Comparison of ENCODE assay signal across 23 cellular contexts in the genomic region with DNA sequence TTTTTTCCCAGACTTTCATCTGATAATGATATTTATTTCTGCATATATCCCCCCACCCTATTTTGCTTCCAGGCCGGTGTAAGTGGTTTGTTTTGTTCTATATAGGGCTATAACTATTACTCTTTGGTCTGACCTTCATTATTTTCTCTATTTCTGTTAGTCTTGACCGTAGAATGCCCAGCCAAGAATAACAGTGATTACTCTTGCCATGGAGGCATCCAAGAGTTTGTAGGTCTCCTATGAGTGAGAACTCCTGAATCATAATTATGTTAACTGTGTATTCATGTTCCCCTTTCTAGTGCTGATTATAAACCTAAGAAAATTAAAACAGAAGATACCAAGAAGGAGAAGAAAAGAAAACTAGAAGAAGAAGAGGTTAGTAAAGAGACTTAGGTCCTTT. TPM values are rescaled to one million over a fixed set of nuclear protein-coding genes. Genes with fewer than 3 reads are reported as not detected.
A peak's percentile ranks its signal among the peaks of the same experiment; 100 is the strongest.
DNase-seq lines count a peak whose midpoint lies in the region; ATAC-seq, FAIRE-seq and TF ChIP-seq lines count a peak whose summit lies in the region.
"Had no signal": no experiment of that assay in that cellular context is flagged by ENCODE, and none has a peak within 500 bp of the region (broad histone marks: within the 10 kb centered on the region; RNA-seq: fewer than 3 reads in every experiment).

No MANE protein-coding gene starts in this region.

- DNase-seq in activated T-cell treated with anti-CD3 and anti-CD28 coated beads, Interleukin-2, amount 50 U/mL, for 72 hours = no peak
- no peak for DNase-seq in activated T-cell treated with anti-CD3 and anti-CD28 coated beads, Interleukin-2, amount 50 U/mL, for 4 hours
- DNase-seq in T-cell = no peak
- peak; percentile 45 for DNase-seq in endothelial cell of umbilical vein (ENCODE audit: low read depth, low spot score)
- DNase-seq in stimulated activated effector memory CD8-positive, alpha-beta T cell treated with anti-CD3 and anti-CD28 coated beads, Interleukin-12 subunit alpha, Interleukin-12 subunit beta, amount 100 ng/mL, for 72 hours (ENCODE audit: low spot score in 2 of 2) = no peak
- DNase-seq in NCI-H82 (lab: John Stamatoyannopoulos, UW) = no peak
- DNase-seq in GM23338 (ENCODE audit: low spot score) = no peak
- DNase-seq in activated effector memory CD4-positive, alpha-beta T cell treated with Interleukin-2 at 50 U/mL for 16 hours = no peak
- DNase-seq: ACHN; activated CD4-positive, alpha-beta T cell treated with anti-CD3 and anti-CD28 coated beads, Interleukin-2, amount 50 U/mL, for 4 hours; activated naive CD8-positive, alpha-beta T cell treated with anti-CD3 and anti-CD28 coated beads, Interleukin-2, amount 10 ng/mL, durations not matched to agents 7 days and 5 days; body of pancreas; endodermal cell; mammary epithelial cell; NCI-H1105; NCI-H2029; NCI-H226; NCI-H748 treated with DMSO at 0.1 percent for 48 hours; retina; SW 1271 had no signal

- H3K9me1 ChIP-seq in endothelial cell of umbilical vein (replicated peaks; ENCODE audit: control insufficient read depth, extremely low read depth, insufficient read depth, low read length) = no peaks in the 10 kb centered on the region

- peak; percentile 33 for FAIRE-seq in endothelial cell of umbilical vein (lab: Jason Lieb, UNC)
- FAIRE-seq: GM12892 had no signal

- no TSS peak for BruUV-seq in endothelial cell of umbilical vein (replicated peaks; lab: Mats Ljungman, UMichigan)

- TF ChIP-seq CTCF in endothelial cell of umbilical vein (IDR thresholded peaks at IDR 0.05; ENCODE audit: extremely low read depth in 1 of 2, insufficient read depth in 1 of 2, low read depth in 1 of 2, low read length in 2 of 2) (no peak), GM23338 (conservative IDR thresholded peaks at IDR 0.05; ENCODE audit: low read depth in 2 of 2) (no peak)

- dilution Hi-C loops in endothelial cell of umbilical vein (cut with MboI; ENCODE audit: extremely low pct_ligation_motif_present, low sequenced_read_pairs) = no loop called here

- intact Hi-C loops in endothelial cell of umbilical vein (cut with micrococcal nuclease) = no loop called here

- H3K36me3 ChIP-seq in endothelial cell of umbilical vein (ENCODE audit: control insufficient read depth in 2 of 2, extremely low read depth in 1 of 2, insufficient read depth in 2 of 2, low read length in 2 of 2) (peaks cover 6 to 31% of the 10 kb centered on the region in 2 experiments), GM23338 (ENCODE audit: insufficient read depth) (peaks cover 26% of the 10 kb centered on the region; the same call in 1 of the 2 replicates)

- H3K9me3 ChIP-seq in endothelial cell of umbilical vein (replicated peaks; ENCODE audit: control insufficient read depth, insufficient read depth, low read length) = no peaks in the 10 kb centered on the region
- H3K9me3 ChIP-seq: BLaER1, body of pancreas had no signal

- H3F3A ChIP-seq in GM23338 (replicated peaks; ENCODE audit: low read depth) = no peaks in the 10 kb centered on the region

- TF ChIP-seq POLR2A in endothelial cell of umbilical vein (IDR thresholded peaks at IDR 0.05; ENCODE audit: low read depth, low read length) = no peak

- H3K27me3 ChIP-seq in endothelial cell of umbilical vein (ENCODE audit: control insufficient read depth in 2 of 2, insufficient read depth in 2 of 2, low read length in 2 of 2) (no peaks in the 10 kb centered on the region), GM23338 (ENCODE audit: insufficient read depth) (no peaks in the 10 kb centered on the region)
- H3K27me3 ChIP-seq: BLaER1, body of pancreas had no signal

- H4K20me1 ChIP-seq in endothelial cell of umbilical vein (replicated peaks; ENCODE audit: control insufficient read depth, extremely low read depth, insufficient read depth, low read length) (no peaks in the 10 kb centered on the region), GM23338 (replicated peaks; ENCODE audit: insufficient read depth) (0 out of 2 replicates have a peak, but pooled peaks cover under 1% of the 10 kb centered on the region)

- H3K27me3 Mint-ChIP-seq in activated T-cell treated with anti-CD3 and anti-CD28 coated beads, Interleukin-2, amount 50 U/mL, for 72 hours (ENCODE audit: low read depth) = no peaks in the 10 kb centered on the region
- H3K27me3 Mint-ChIP-seq in activated T-cell treated with anti-CD3 and anti-CD28 coated beads, Interleukin-2, amount 50 U/mL, for 4 hours (ENCODE audit: low read depth) = no peaks in the 10 kb centered on the region
- no peaks in the 10 kb centered on the region for H3K27me3 Mint-ChIP-seq in T-cell
- H3K27me3 Mint-ChIP-seq in GM23338 (ENCODE audit: insufficient read depth, low read depth, poor library complexity) = no peaks in the 10 kb centered on the region
- H3K27me3 Mint-ChIP-seq: activated naive CD8-positive, alpha-beta T cell treated with anti-CD3 and anti-CD28 coated beads, Interleukin-2, amount 10 ng/mL, durations not matched to agents 7 days and 5 days; type B pancreatic cell had no signal

- no peaks in the 10 kb centered on the region for H3K9me2 ChIP-seq in GM23338 (ENCODE audit: insufficient read depth)

- H3K4me3 Mint-ChIP-seq in activated T-cell treated with anti-CD3 and anti-CD28 coated beads, Interleukin-2, amount 50 U/mL, for 72 hours = no peak overlapping the region
- H3K4me3 Mint-ChIP-seq in activated T-cell treated with anti-CD3 and anti-CD28 coated beads, Interleukin-2, amount 50 U/mL, for 4 hours = no peak overlapping the region
- H3K4me3 Mint-ChIP-seq in T-cell (no peak overlapping the region), GM23338 (no peak overlapping the region)
- H3K4me3 Mint-ChIP-seq in stimulated activated effector memory CD8-positive, alpha-beta T cell treated with anti-CD3 and anti-CD28 coated beads, Interleukin-12 subunit alpha, Interleukin-12 subunit beta, amount 100 ng/mL, for 72 hours = no peak overlapping the region
- H3K4me3 Mint-ChIP-seq: activated naive CD8-positive, alpha-beta T cell treated with anti-CD3 and anti-CD28 coated beads, Interleukin-2, amount 10 ng/mL, durations not matched to agents 7 days and 5 days; endodermal cell; type B pancreatic cell had no signal

- no peak overlapping the region for H3K9ac ChIP-seq in endothelial cell of umbilical vein (replicated peaks; ENCODE audit: extremely low read depth, insufficient read depth, low read length)
- H3K9ac ChIP-seq: BLaER1 had no signal

- H3K9me3 Mint-ChIP-seq in activated T-cell treated with anti-CD3 and anti-CD28 coated beads, Interleukin-2, amount 50 U/mL, for 72 hours = no peaks in the 10 kb centered on the region
- no peaks in the 10 kb centered on the region for H3K9me3 Mint-ChIP-seq in activated T-cell treated with anti-CD3 and anti-CD28 coated beads, Interleukin-2, amount 50 U/mL, for 4 hours
- H3K9me3 Mint-ChIP-seq in T-cell (no peaks in the 10 kb centered on the region), GM23338 (no peaks in the 10 kb centered on the region)
- H3K9me3 Mint-ChIP-seq in stimulated activated effector memory CD8-positive, alpha-beta T cell treated with anti-CD3 and anti-CD28 coated beads, Interleukin-12 subunit alpha, Interleukin-12 subunit beta, amount 100 ng/mL, for 72 hours = no peaks in the 10 kb centered on the region
- H3K9me3 Mint-ChIP-seq: activated naive CD8-positive, alpha-beta T cell treated with anti-CD3 and anti-CD28 coated beads, Interleukin-2, amount 10 ng/mL, durations not matched to agents 7 days and 5 days; endodermal cell; type B pancreatic cell had no signal

- H3K36me3 Mint-ChIP-seq in activated T-cell treated with anti-CD3 and anti-CD28 coated beads, Interleukin-2, amount 50 U/mL, for 72 hours (ENCODE audit: insufficient read depth in 2 of 2) = peaks cover 13 to 41% of the 10 kb centered on the region in 2 donors
- H3K36me3 Mint-ChIP-seq in activated T-cell treated with anti-CD3 and anti-CD28 coated beads, Interleukin-2, amount 50 U/mL, for 4 hours (ENCODE audit: insufficient read depth) = peaks cover 64% of the 10 kb centered on the region
- H3K36me3 Mint-ChIP-seq in T-cell (peaks cover 57% of the 10 kb centered on the region), GM23338 (ENCODE audit: low read depth) (peaks cover 75% of the 10 kb centered on the region)
- H3K36me3 Mint-ChIP-seq in stimulated activated effector memory CD8-positive, alpha-beta T cell treated with anti-CD3 and anti-CD28 coated beads, Interleukin-12 subunit alpha, Interleukin-12 subunit beta, amount 100 ng/mL, for 72 hours = peaks cover 100% of the 10 kb centered on the region

- peaks cover 32% of the 10 kb centered on the region for H3K4me1 Mint-ChIP-seq in activated T-cell treated with anti-CD3 and anti-CD28 coated beads, Interleukin-2, amount 50 U/mL, for 72 hours (ENCODE audit: low read depth)
- H3K4me1 Mint-ChIP-seq in activated T-cell treated with anti-CD3 and anti-CD28 coated beads, Interleukin-2, amount 50 U/mL, for 4 hours (ENCODE audit: low read depth) = peaks cover 41% of the 10 kb centered on the region
- H3K4me1 Mint-ChIP-seq in T-cell = peaks cover 53 to 57% (median 54%) of the 10 kb centered on the region in 3 donors
- H3K4me1 Mint-ChIP-seq in stimulated activated effector memory CD8-positive, alpha-beta T cell treated with anti-CD3 and anti-CD28 coated beads, Interleukin-12 subunit alpha, Interleukin-12 subunit beta, amount 100 ng/mL, for 72 hours = peaks cover 46% of the 10 kb centered on the region
- H3K4me1 Mint-ChIP-seq in GM23338 = peaks cover 3% of the 10 kb centered on the region; the same call in 2 of the 3 replicates

- H3K79me2 ChIP-seq in endothelial cell of umbilical vein (ENCODE audit: control insufficient read depth, insufficient read depth, low read length) = peaks cover 34% of the 10 kb centered on the region
- H3K79me2 ChIP-seq in GM23338 (replicated peaks; ENCODE audit: insufficient read depth) = peaks cover 17% of the 10 kb centered on the region; the same call in 1 of the 2 replicates

- no peak for ATAC-seq in activated T-cell treated with anti-CD3 and anti-CD28 coated beads, Interleukin-2, amount 50 U/mL, for 72 hours (replicated peaks in 1 of 2)
- ATAC-seq in activated T-cell treated with anti-CD3 and anti-CD28 coated beads, Interleukin-2, amount 50 U/mL, for 4 hours = no peak
- ATAC-seq in T-cell (replicated peaks in 1 of 4) (no peak), GM23338 (no peak)
- ATAC-seq in stimulated activated effector memory CD8-positive, alpha-beta T cell treated with anti-CD3 and anti-CD28 coated beads, Interleukin-12 subunit alpha, Interleukin-12 subunit beta, amount 100 ng/mL, for 72 hours = no peak
- ATAC-seq: body of pancreas had no signal

- H3K4me2 ChIP-seq in endothelial cell of umbilical vein (ENCODE audit: insufficient read depth, low read length) = no peak overlapping the region
- no peak overlapping the region for H3K4me2 ChIP-seq in GM23338
- H3K4me2 ChIP-seq: BLaER1 had no signal

- H3K27ac Mint-ChIP-seq in activated T-cell treated with anti-CD3 and anti-CD28 coated beads, Interleukin-2, amount 50 U/mL, for 72 hours = peak overlapping the region; percentile 94
- peak overlapping the region; percentile 36 to 66 for H3K27ac Mint-ChIP-seq in T-cell
- H3K27ac Mint-ChIP-seq in stimulated activated effector memory CD8-positive, alpha-beta T cell treated with anti-CD3 and anti-CD28 coated beads, Interleukin-12 subunit alpha, Interleukin-12 subunit beta, amount 100 ng/mL, for 72 hours = peak overlapping the region; percentile 0
- no peak overlapping the region for H3K27ac Mint-ChIP-seq in GM23338
- H3K27ac Mint-ChIP-seq: activated naive CD8-positive, alpha-beta T cell treated with anti-CD3 and anti-CD28 coated beads, Interleukin-2, amount 10 ng/mL, durations not matched to agents 7 days and 5 days; endodermal cell had no signal

- H3K4me3 ChIP-seq in endothelial cell of umbilical vein (replicated peaks in 1 of 3; ENCODE audit: insufficient read depth in 1 of 3, low read depth in 1 of 3, low read length in 3 of 3) (no peak overlapping the region), GM23338 (no peak overlapping the region)
- H3K4me3 ChIP-seq: BLaER1, body of pancreas had no signal

- H3K4me1 ChIP-seq in endothelial cell of umbilical vein (ENCODE audit: control insufficient read depth, extremely low read depth, insufficient read depth, low read length) = peaks cover 41% of the 10 kb centered on the region
- no peaks in the 10 kb centered on the region for H3K4me1 ChIP-seq in GM23338 (ENCODE audit: insufficient read depth)

- CTCF ChIA-PET in T-cell (lab: Charles Lee) (interaction anchor here in 1 of 2 donors (0.7 to 2.0 kb wide), 2 partner anchors 64 to 90 kb away, joined by 3 to 6 read pairs; no protein-coding TSS in a partner anchor), endothelial cell of umbilical vein (lab: Charles Lee) (interaction anchor here (0.6 to 12.0 kb wide), 4 partner anchors 49 to 112 kb away, joined by 3 to 228 read pairs (median 16); no protein-coding TSS in a partner anchor)

- H2AFZ ChIP-seq in endothelial cell of umbilical vein (ENCODE audit: low read depth, low read length) = no peak overlapping the region
- no peak overlapping the region for H2AFZ ChIP-seq in GM23338

- POLR2A ChIA-PET in T-cell (lab: Charles Lee) = interaction anchor here in 1 of 2 donors (0.6 kb wide), 1 partner anchor 14 kb away, joined by 3 read pairs; no protein-coding TSS in a partner anchor
- POLR2A ChIA-PET in endothelial cell of umbilical vein (lab: Charles Lee) = no interaction called here

- H3K27ac ChIP-seq in endothelial cell of umbilical vein (ENCODE audit: insufficient read depth, low read depth, low read length) (no peak overlapping the region), GM23338 (ENCODE audit: low read depth) (no peak overlapping the region)
- H3K27ac ChIP-seq: BLaER1, body of pancreas had no signal

RNA-seq across cellular contexts. Expression of a gene that starts 52.2 kb away (rescaled TPM):
- total RNA-seq in activated T-cell treated with anti-CD3 and anti-CD28 coated beads, Interleukin-2, amount 50 U/mL, for 72 hours = 10 to 100 TPM; 78.7 to 86.1 TPM
- 100 to 1,000 TPM; 117 to 131 (median 121) TPM for total RNA-seq in activated T-cell treated with anti-CD3 and anti-CD28 coated beads, Interleukin-2, amount 50 U/mL, for 4 hours
- total RNA-seq in T-cell = 10 to 100 TPM; 30.2 to 41.2 (median 38.1) TPM
- total RNA-seq in endothelial cell of umbilical vein = 75.1 and 77.4 TPM in 2 replicates
- polyA plus RNA-seq in endothelial cell of umbilical vein = 3.7 and 7.0 TPM in 2 replicates
- polyA plus RNA-seq in endothelial cell of umbilical vein (2011; cell fraction: cytosol; rRNA removed) = 13.9 and 14.1 TPM in 2 replicates
- polyA plus RNA-seq in endothelial cell of umbilical vein (2011; cell fraction: nucleus; rRNA removed) = 23.7 and 33.5 TPM in 2 replicates
- polyA plus RNA-seq in endothelial cell of umbilical vein (2012) = 68.9 and 93.6 TPM in 2 replicates
- 8.9 and 12.3 TPM in 2 replicates for polyA minus RNA-seq in endothelial cell of umbilical vein
- polyA minus RNA-seq in endothelial cell of umbilical vein (2011; cell fraction: cytosol; rRNA and poly(A)+ RNA removed) = 26.7 TPM
- 15.4 and 17.3 TPM in 2 replicates for polyA minus RNA-seq in endothelial cell of umbilical vein (2011; cell fraction: nucleus; rRNA and poly(A)+ RNA removed)
- total RNA-seq in GM23338 (2014; rRNA removed; shearing (Covaris generic)) = 57.4 and 62.4 TPM in 2 replicates
- 101 and 102 TPM in 2 replicates for polyA plus RNA-seq in GM23338 (2016; fragmentation: Nextera tagmentation; extraction: Ambion mirVana)

RNA-seq across cellular contexts. Expression of a gene that starts 56.5 kb away (rescaled TPM):
- 100 to 1,000 TPM; 177 to 221 TPM for total RNA-seq in activated T-cell treated with anti-CD3 and anti-CD28 coated beads, Interleukin-2, amount 50 U/mL, for 72 hours
- total RNA-seq in activated T-cell treated with anti-CD3 and anti-CD28 coated beads, Interleukin-2, amount 50 U/mL, for 4 hours = 100 to 1,000 TPM in 1 of 3 donors, 10 to 100 TPM in 2; 89.1 to 104 (median 91.3) TPM
- 100 to 1,000 TPM; 390 to 589 (median 444) TPM for total RNA-seq in T-cell
- total RNA-seq in endothelial cell of umbilical vein = 219 and 224 TPM in 2 replicates
- 151 and 164 TPM in 2 replicates for polyA plus RNA-seq in endothelial cell of umbilical vein
- polyA plus RNA-seq in endothelial cell of umbilical vein (2011; cell fraction: cytosol; rRNA removed) = 93.8 and 102 TPM in 2 replicates
- 1,047 and 1,209 TPM in 2 replicates for polyA plus RNA-seq in endothelial cell of umbilical vein (2011; cell fraction: nucleus; rRNA removed)
- polyA plus RNA-seq in endothelial cell of umbilical vein (2012) = 117 and 145 TPM in 2 replicates
- 318 and 338 TPM in 2 replicates for polyA minus RNA-seq in endothelial cell of umbilical vein
- 39.2 TPM for polyA minus RNA-seq in endothelial cell of umbilical vein (2011; cell fraction: cytosol; rRNA and poly(A)+ RNA removed)
- 317 and 330 TPM in 2 replicates for polyA minus RNA-seq in endothelial cell of umbilical vein (2011; cell fraction: nucleus; rRNA and poly(A)+ RNA removed)
- 174 and 206 TPM in 2 replicates for total RNA-seq in GM23338 (2014; rRNA removed; shearing (Covaris generic))
- 23.8 and 27.4 TPM in 2 replicates for polyA plus RNA-seq in GM23338 (2016; fragmentation: Nextera tagmentation; extraction: Ambion mirVana)
